ENCODE assay signal across 1 cellular context in genomic region chr2:190843874-190844699, GRCh38.
TF ChIP-seq lines count a peak whose summit lies in the region.

No MANE protein-coding gene starts in this region.

TF ChIP-seq in GM12878, 131 proteins besides CTCF, POLR2A, EP300 and RAD21 (continued from another document):
- no peak for TF ChIP-seq ZNF592 (IDR thresholded peaks at IDR 0.05)
- peak; percentile 64; the same call in 1 of the 2 replicates for TF ChIP-seq NFIC (IDR thresholded peaks at IDR 0.05; ENCODE audit: low read depth, low read length)
- TF ChIP-seq MXI1 (IDR thresholded peaks at IDR 0.05; ENCODE audit: low read depth, low read length): no peak
- TF ChIP-seq TBL1XR1 (IDR thresholded peaks at IDR 0.05; ENCODE audit: low read depth, low read length): no peak
- TF ChIP-seq CHD1 (IDR thresholded peaks at IDR 0.05; ENCODE audit: low read depth, low read length): no peak
